33 cellular contexts compared by ENCODE assay signal in the genomic region with DNA sequence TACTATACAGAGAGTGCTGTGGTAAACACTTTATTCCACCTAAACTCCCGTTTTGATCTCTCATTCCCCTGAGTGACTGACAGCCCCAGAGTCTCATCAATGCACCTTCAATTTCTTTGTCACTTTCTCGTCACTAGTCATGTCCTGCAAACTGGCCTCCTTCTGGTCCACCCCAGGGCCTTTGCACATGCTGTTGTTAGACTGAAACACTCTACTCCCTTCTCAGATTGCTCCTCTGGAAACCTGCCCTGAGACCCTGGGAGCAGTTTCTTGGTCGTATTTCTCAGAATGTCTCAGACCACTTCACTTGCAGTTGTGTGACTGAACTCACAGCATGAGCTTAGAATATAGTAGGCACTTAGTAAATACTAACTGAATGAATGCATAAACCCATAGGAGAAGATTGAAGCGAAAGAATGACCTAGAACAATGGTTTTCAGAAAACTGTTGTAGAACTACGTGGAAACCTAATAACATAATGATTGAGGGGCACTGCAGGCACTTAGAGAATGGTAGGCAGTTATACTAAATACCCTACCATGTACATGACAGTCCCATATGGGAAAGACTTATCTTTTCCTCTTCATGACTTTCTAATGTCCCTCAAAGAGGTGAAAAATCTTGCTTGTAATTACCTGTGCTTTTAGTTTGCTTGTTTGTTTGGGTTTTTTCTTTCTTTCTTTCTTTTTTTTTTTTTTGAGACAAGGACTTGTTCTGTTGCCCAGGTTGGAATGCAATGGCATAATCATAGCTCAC.
"Had no signal": no experiment of that assay in that cellular context is flagged by ENCODE, and none has a peak within 500 bp of the region (broad histone marks: within the 10 kb centered on the region; RNA-seq: fewer than 3 reads in every experiment).

No MANE protein-coding gene starts in this region.

- FAIRE-seq: astrocyte, bronchial epithelial cell had no signal

- DNase-seq: activated effector memory CD4-positive, alpha-beta T cell treated with anti-CD3 and anti-CD28 coated beads, Interleukin-2, amount 50 U/mL, for 16 hours; activated effector memory CD4-positive, alpha-beta T cell treated with Interleukin-2 at 50 U/mL for 16 hours; activated gamma-delta T cell; activated gamma-delta T cell treated with Interleukin-2 at 50 U/mL for 16 hours; activated naive CD4-positive, alpha-beta T cell; activated naive CD4-positive, alpha-beta T cell treated with anti-CD3 and anti-CD28 coated beads for 36 hours; activated naive CD4-positive, alpha-beta T cell treated with anti-CD3 and anti-CD28 coated beads, Interleukin-2, amount 10 ng/mL, durations not matched to agents 7 days and 5 days; activated naive CD4-positive, alpha-beta T cell treated with anti-CD3 and anti-CD28 coated beads, Interleukin-2, amount 50 U/mL, for 16 hours; activated naive CD4-positive, alpha-beta T cell treated with Interleukin-2 at 50 U/mL for 16 hours; activated naive CD8-positive, alpha-beta T cell treated with anti-CD3 and anti-CD28 coated beads for 36 hours; activated naive CD8-positive, alpha-beta T cell treated with anti-CD3 and anti-CD28 coated beads, Interleukin-2, amount 10 ng/mL, durations not matched to agents 7 days and 5 days; activated naive CD8-positive, alpha-beta T cell treated with anti-CD3 and anti-CD28 coated beads, Interleukin-2, amount 50 U/mL, for 24 hours; activated T-cell treated with anti-CD3 and anti-CD28 coated beads, Interleukin-2, amount 50 U/mL, for 1 hour; activated T-cell treated with anti-CD3 and anti-CD28 coated beads, Interleukin-2, amount 50 U/mL, for 24 hours; activated T-cell treated with anti-CD3 and anti-CD28 coated beads, Interleukin-2, amount 50 U/mL, for 4 hours; activated T-cell treated with anti-CD3 and anti-CD28 coated beads, Interleukin-2, amount 50 U/mL, for 48 hours; activated T-cell treated with anti-CD3 and anti-CD28 coated beads, Interleukin-2, amount 50 U/mL, for 72 hours; adrenal gland; amniotic stem cell; amygdala; anterior cingulate cortex; aorta; body of pancreas; brain microvascular endothelial cell; caudate nucleus; central memory CD4-positive, alpha-beta T cell; cerebellar nuclear complex had no signal

- H3K27ac ChIP-seq: adrenal gland, ascending aorta, body of pancreas, brain microvascular endothelial cell, cardiac muscle cell had no signal

- H3K4me1 ChIP-seq: adrenal gland, ascending aorta had no signal

- ATAC-seq: activated naive CD4-positive, alpha-beta T cell treated with anti-CD3 and anti-CD28 coated beads, Interleukin-2, amount 50 U/mL, for 72 hours; activated naive CD8-positive, alpha-beta T cell treated with anti-CD3 and anti-CD28 coated beads, Interleukin-2, amount 50 U/mL, for 24 hours; activated T-cell treated with anti-CD3 and anti-CD28 coated beads, Interleukin-2, amount 50 U/mL, for 4 hours; activated T-cell treated with anti-CD3 and anti-CD28 coated beads, Interleukin-2, amount 50 U/mL, for 72 hours; activated T-helper 17 cell treated with anti-CD3 and anti-CD28 coated beads, Interleukin-2, amount 50 U/mL, for 72 hours; body of pancreas had no signal

- H3K4me3 ChIP-seq: adrenal gland, ascending aorta, body of pancreas, cardiac muscle cell had no signal

- H3K27me3 ChIP-seq: ascending aorta, brain microvascular endothelial cell, cardiac muscle cell had no signal

- H3K9me3 ChIP-seq: adrenal gland, ascending aorta, body of pancreas had no signal

- H3K36me3 ChIP-seq: adrenal gland, ascending aorta, brain microvascular endothelial cell, cardiac muscle cell had no signal
